ENCODE assay signal across 8 cellular contexts in the genomic region with DNA sequence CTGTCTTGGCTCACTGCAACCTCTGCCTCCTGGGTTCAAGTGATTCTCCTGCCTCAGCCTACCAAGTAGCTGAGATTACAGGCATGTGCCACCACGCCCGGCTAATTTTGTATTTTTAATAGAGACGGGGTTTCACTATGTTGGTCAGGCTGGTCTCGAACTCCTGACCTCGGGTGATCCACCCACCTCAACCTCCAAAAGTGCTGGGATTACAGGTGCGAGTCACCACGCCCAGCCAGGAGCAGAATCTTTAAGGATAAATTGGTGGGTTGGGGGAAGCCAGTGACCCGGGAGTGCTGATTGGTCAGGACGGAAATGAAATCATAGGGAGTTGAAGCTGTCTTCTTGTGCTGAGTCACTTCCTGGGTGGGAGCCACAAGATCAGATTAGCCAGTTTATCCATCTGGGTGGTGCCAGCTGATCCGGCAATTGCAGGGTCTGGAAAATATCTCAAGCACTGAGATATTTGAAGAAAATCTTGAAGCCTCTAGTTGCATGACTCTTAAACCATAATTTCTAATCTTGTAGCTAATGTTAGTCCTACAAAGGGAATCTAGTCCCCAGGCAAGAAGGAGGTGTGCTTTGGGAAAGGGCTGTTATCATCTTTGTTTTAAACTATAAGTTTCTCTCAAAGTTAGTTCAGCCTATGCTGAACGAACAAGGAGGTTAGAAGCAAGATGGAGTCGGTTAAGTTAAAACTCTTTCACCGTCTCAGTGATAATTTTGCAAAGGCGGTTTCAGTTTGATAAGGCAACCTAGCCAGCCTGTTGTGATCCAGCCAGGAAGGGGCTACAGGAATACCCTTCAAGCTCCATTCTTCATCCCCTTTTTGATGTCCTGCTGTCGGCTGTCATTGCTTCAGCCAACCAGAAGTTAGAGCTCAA. TPM values are rescaled to one million over a fixed set of nuclear protein-coding genes. Genes with fewer than 3 reads are reported as not detected.
DNase-seq lines count a peak whose midpoint lies in the region; ATAC-seq and TF ChIP-seq lines count a peak whose summit lies in the region.
"Not testable (repeated sequence)": the region's sequence is repeated elsewhere in the genome, so short reads cannot be mapped to it uniquely, and the experiment has no call there.

No MANE protein-coding gene starts in this region.

- H3K4me3 ChIP-seq in CD8-positive, alpha-beta memory T cell (ENCODE audit: low read length); HUES48 (ENCODE audit: low read depth, low read length); RWPE2 (ENCODE audit: severe bottlenecking); breast epithelium; fibroblast of the aortic adventitia (ENCODE audit: low read depth, low read length): not testable (repeated sequence)

- intact Hi-C loops in breast epithelium (cut with DNase I; ENCODE audit: low total_unique reads): not testable (repeated sequence)

- not testable (repeated sequence) for TF ChIP-seq CTCF in RWPE2 (IDR thresholded peaks at IDR 0.05; ENCODE audit: poor library complexity, severe bottlenecking); breast epithelium (IDR thresholded peaks at IDR 0.05); fibroblast of the aortic adventitia (IDR thresholded peaks at IDR 0.05; ENCODE audit: insufficient read depth, low read length)

- not testable (repeated sequence) for H3K9ac ChIP-seq in HUES48 (ENCODE audit: low read depth, low read length)

- H3K4me3 Mint-ChIP-seq in CD8-positive, alpha-beta memory T cell: peak overlapping the region; percentile 3 to 74 (median 49)
- peak overlapping the region; percentile 19 for H3K4me3 Mint-ChIP-seq in activated CD8-positive, alpha-beta memory T cell treated with anti-CD3 and anti-CD28 coated beads, Interleukin-2, amount 10 ng/mL, durations not matched to agents 7 days and 5 days
- H3K4me3 Mint-ChIP-seq in natural killer cell treated with Interleukin-12 subunit alpha and Interleukin-12 subunit beta and Interleukin-15 and Interleukin-18, amount 100 ng/mL, for 72 hours: peak overlapping the region; percentile 63

- H3K27me3 ChIP-seq in CD8-positive, alpha-beta memory T cell (ENCODE audit: insufficient read depth, low read length, poor library complexity, severe bottlenecking); HUES48 (ENCODE audit: control insufficient read depth, insufficient read depth, low read length); RWPE2 (ENCODE audit: insufficient read depth, poor library complexity, severe bottlenecking); breast epithelium: not testable (repeated sequence)

- H3K36me3 Mint-ChIP-seq in CD8-positive, alpha-beta memory T cell: peaks cover 0 to 19% (median 11%) of the 10 kb centered on the region in 3 donors
- peaks cover 19% of the 10 kb centered on the region for H3K36me3 Mint-ChIP-seq in activated CD8-positive, alpha-beta memory T cell treated with anti-CD3 and anti-CD28 coated beads, Interleukin-2, amount 10 ng/mL, durations not matched to agents 7 days and 5 days
- not testable (repeated sequence) for H3K36me3 Mint-ChIP-seq in natural killer cell treated with Interleukin-12 subunit alpha and Interleukin-12 subunit beta and Interleukin-15 and Interleukin-18, amount 100 ng/mL, for 72 hours

- H3K4me1 ChIP-seq in CD8-positive, alpha-beta memory T cell (ENCODE audit: insufficient read depth, low read length): peaks cover 34% of the 10 kb centered on the region
- peaks cover 20% of the 10 kb centered on the region for H3K4me1 ChIP-seq in HUES48 (ENCODE audit: control insufficient read depth, insufficient read depth, low read length)
- peaks cover 30% of the 10 kb centered on the region for H3K4me1 ChIP-seq in RWPE2 (ENCODE audit: insufficient read depth, poor library complexity, severe bottlenecking)
- H3K4me1 ChIP-seq in breast epithelium: not testable (repeated sequence)

- H3K9me3 ChIP-seq in CD8-positive, alpha-beta memory T cell (ENCODE audit: low read length); HUES48 (ENCODE audit: control insufficient read depth, insufficient read depth, low read length); RWPE2 (ENCODE audit: severe bottlenecking); breast epithelium: not testable (repeated sequence)

- H3K9me3 Mint-ChIP-seq in CD8-positive, alpha-beta memory T cell: peaks cover 6 to 15% (median 10%) of the 10 kb centered on the region in 5 donors
- H3K9me3 Mint-ChIP-seq in activated CD8-positive, alpha-beta memory T cell treated with anti-CD3 and anti-CD28 coated beads, Interleukin-2, amount 10 ng/mL, durations not matched to agents 7 days and 5 days (ENCODE audit: low read depth); natural killer cell treated with Interleukin-12 subunit alpha and Interleukin-12 subunit beta and Interleukin-15 and Interleukin-18, amount 100 ng/mL, for 72 hours: not testable (repeated sequence)

- 0 out of 3 replicates have a peak, but pooled peaks have one; percentile 3 for ATAC-seq in RWPE2 (ENCODE audit: low read depth)
- not testable (repeated sequence) for ATAC-seq in activated CD8-positive, alpha-beta memory T cell treated with anti-CD3 and anti-CD28 coated beads, Interleukin-2, amount 10 ng/mL, durations not matched to agents 7 days and 5 days; natural killer cell treated with Interleukin-12 subunit alpha and Interleukin-12 subunit beta and Interleukin-15 and Interleukin-18, amount 100 ng/mL, for 72 hours

- H3K36me3 ChIP-seq in CD8-positive, alpha-beta memory T cell (ENCODE audit: insufficient read depth, low read length); HUES48 (ENCODE audit: control insufficient read depth, insufficient read depth, low read length); RWPE2 (ENCODE audit: low read depth); breast epithelium: not testable (repeated sequence)

- H3K27me3 Mint-ChIP-seq in CD8-positive, alpha-beta memory T cell; activated CD8-positive, alpha-beta memory T cell treated with anti-CD3 and anti-CD28 coated beads, Interleukin-2, amount 10 ng/mL, durations not matched to agents 7 days and 5 days; natural killer cell treated with Interleukin-12 subunit alpha and Interleukin-12 subunit beta and Interleukin-15 and Interleukin-18, amount 100 ng/mL, for 72 hours: not testable (repeated sequence)

- H3K4me1 Mint-ChIP-seq in CD8-positive, alpha-beta memory T cell: peaks cover 45 to 71% (median 61%) of the 10 kb centered on the region in 3 donors
- H3K4me1 Mint-ChIP-seq in activated CD8-positive, alpha-beta memory T cell treated with anti-CD3 and anti-CD28 coated beads, Interleukin-2, amount 10 ng/mL, durations not matched to agents 7 days and 5 days: peaks cover 45% of the 10 kb centered on the region
- H3K4me1 Mint-ChIP-seq in natural killer cell treated with Interleukin-12 subunit alpha and Interleukin-12 subunit beta and Interleukin-15 and Interleukin-18, amount 100 ng/mL, for 72 hours (ENCODE audit: low read depth in 2 of 2): peaks cover 45 to 52% of the 10 kb centered on the region in 2 donors

- DNase-seq in CD8-positive, alpha-beta memory T cell: peak in 1 of 5 donors; percentile 16
- DNase-seq in RWPE2 (ENCODE audit: low spot score) (peak; percentile 78), fibroblast of the aortic adventitia (ENCODE audit: low read depth) (peak; percentile 88)
- peak; percentile 76 for DNase-seq in activated CD8-positive, alpha-beta memory T cell treated with anti-CD3 and anti-CD28 coated beads, Interleukin-2, amount 10 ng/mL, durations not matched to agents 7 days and 5 days
- DNase-seq in breast epithelium (ENCODE audit: low spot score in 2 of 2); natural killer cell treated with Interleukin-12 subunit alpha and Interleukin-12 subunit beta and Interleukin-15 and Interleukin-18, amount 100 ng/mL, for 72 hours (ENCODE audit: low spot score): not testable (repeated sequence)

- CTCF ChIA-PET in CD8-positive, alpha-beta memory T cell (lab: Charles Lee): interaction anchor here (1.3 to 2.2 kb wide), 2 partner anchors 81 to 226 kb away, joined by 4 to 5 read pairs; a partner anchor contains a TSS
- CTCF ChIA-PET in activated CD8-positive, alpha-beta memory T cell treated with anti-CD3 and anti-CD28 coated beads, Interleukin-2, amount 10 ng/mL, durations not matched to agents 7 days and 5 days (lab: Charles Lee): interaction anchor here (1.0 to 2.7 kb wide), 6 partner anchors 9 to 225 kb away, joined by 3 to 14 read pairs (median 5); a partner anchor contains a TSS

- POLR2A ChIA-PET in CD8-positive, alpha-beta memory T cell (lab: Charles Lee): interaction anchor here (0.6 to 1.9 kb wide), 4 partner anchors 157 to 226 kb away, joined by 4 read pairs; no protein-coding TSS in a partner anchor

- H3K27ac ChIP-seq in CD8-positive, alpha-beta memory T cell (ENCODE audit: low read depth, low read length): peak overlapping the region; percentile 21
- H3K27ac ChIP-seq in HUES48 (ENCODE audit: low read depth, low read length) (peak overlapping the region; percentile 99), RWPE2 (ENCODE audit: poor library complexity, severe bottlenecking) (peak overlapping the region; percentile 97), breast epithelium (peak overlapping the region; percentile 84 to 91), temporal lobe (ENCODE audit: low read depth, low read length) (peak overlapping the region; percentile 9)

- not testable (repeated sequence) for TF ChIP-seq POLR2A in breast epithelium (IDR thresholded peaks at IDR 0.05)

- H3K27ac Mint-ChIP-seq in CD8-positive, alpha-beta memory T cell: peak overlapping the region in 5 of 8 donors; percentile 3 to 74 (median 43)
- H3K27ac Mint-ChIP-seq in activated CD8-positive, alpha-beta memory T cell treated with anti-CD3 and anti-CD28 coated beads, Interleukin-2, amount 10 ng/mL, durations not matched to agents 7 days and 5 days: peak overlapping the region; percentile 69
- peak overlapping the region; percentile 79 to 87 for H3K27ac Mint-ChIP-seq in natural killer cell treated with Interleukin-12 subunit alpha and Interleukin-12 subunit beta and Interleukin-15 and Interleukin-18, amount 100 ng/mL, for 72 hours

RNA-seq across cellular contexts. Expression of a gene that starts 5.0 kb away (rescaled TPM):
- 1 to 10 TPM; 2.6 to 3.8 TPM for total RNA-seq in CD8-positive, alpha-beta memory T cell
- polyA plus RNA-seq in CD8-positive, alpha-beta memory T cell: 10.9 TPM
- 1 to 10 TPM; 3.1 to 3.9 TPM for total RNA-seq in activated CD8-positive, alpha-beta memory T cell treated with anti-CD3 and anti-CD28 coated beads, Interleukin-2, amount 10 ng/mL, durations not matched to agents 7 days and 5 days
- total RNA-seq in breast epithelium (10 to 100 TPM; 10.9 to 23.7 (median 16.4) TPM), fibroblast of the aortic adventitia (ENCODE audit: low replicate concordance) (10.3 and 15.5 TPM in 2 replicates), temporal lobe (56.8 TPM)
- 1 to 10 TPM; 2.9 to 3.6 TPM for total RNA-seq in natural killer cell treated with Interleukin-12 subunit alpha and Interleukin-12 subunit beta and Interleukin-15 and Interleukin-18, amount 100 ng/mL, for 72 hours

Comparison
In these comparisons a context has a peak if more than half of its experiments do, and no peak if none do; other contexts are left out.
1. H3K27ac ChIP-seq: peak in every context shown above with its lines; median percentile 99 in HUES48; 97 in RWPE2; 88 in breast epithelium; 21 in CD8-positive, alpha-beta memory T cell; 9 in temporal lobe.